ENCODE assay signal across 8 cellular contexts in genomic region chr14:21475767-21476525, GRCh38. TPM values are rescaled to one million over a fixed set of nuclear protein-coding genes. Genes with fewer than 3 reads are reported as not detected.
A peak's percentile ranks its signal among the peaks of the same experiment; 100 is the strongest.
DNase-seq lines count a peak whose midpoint lies in the region; ATAC-seq and TF ChIP-seq lines count a peak whose summit lies in the region.

No MANE protein-coding gene starts in this region.

- H3K27ac ChIP-seq in CD4-positive, alpha-beta memory T cell (ENCODE audit: low read depth, low read length): peak overlapping the region; percentile 81
- H3K27ac ChIP-seq in effector memory CD4-positive, alpha-beta T cell (ENCODE audit: insufficient read depth, low read length, poor library complexity, severe bottlenecking): peak overlapping the region; percentile 88
- H3K27ac ChIP-seq in neural cell (ENCODE audit: low read length): peak overlapping the region; percentile 82

- peak overlapping the region; percentile 96 for H2AFZ ChIP-seq in Loucy (ENCODE audit: low read length)
- H2AFZ ChIP-seq in neural cell (ENCODE audit: low read depth, low read length): peak overlapping the region; percentile 59

- H3K36me3 ChIP-seq in CD4-positive, alpha-beta memory T cell (ENCODE audit: insufficient read depth, low read length): no peaks in the 10 kb centered on the region
- no peaks in the 10 kb centered on the region for H3K36me3 ChIP-seq in Loucy (ENCODE audit: insufficient read depth, low read length)
- H3K36me3 ChIP-seq in effector memory CD4-positive, alpha-beta T cell (ENCODE audit: control insufficient read depth, insufficient read depth, low read length): peaks cover 3% of the 10 kb centered on the region
- no peaks in the 10 kb centered on the region for H3K36me3 ChIP-seq in neural cell (ENCODE audit: insufficient read depth, low read length)

- no peak for TF ChIP-seq RAD21 in neural cell (conservative IDR thresholded peaks at IDR 0.05)

- peaks cover 23 to 38% of the 10 kb centered on the region in 2 donors for H3K36me3 Mint-ChIP-seq in CD4-positive, alpha-beta memory T cell

- H3K4me3 Mint-ChIP-seq in CD4-positive, alpha-beta memory T cell: peak overlapping the region; percentile 98 to 100 (median 100)

- DNase-seq in CD4-positive, alpha-beta memory T cell: no peak
- DNase-seq in effector memory CD4-positive, alpha-beta T cell: no peak
- DNase-seq in dermis blood vessel endothelial cell: no peak
- no peak for DNase-seq in NCI-H1694 (lab: John Stamatoyannopoulos, UW)

- CTCF ChIA-PET in CD4-positive, alpha-beta memory T cell (lab: Charles Lee; ENCODE audit: partially characterized antibody): interaction anchor here (1.7 to 3.5 kb wide), 7 partner anchors 10 to 39 kb away, joined by 6 to 44 read pairs (median 12); partner anchors contain the start of genes CHD8 and METTL3

- ATAC-seq in GM21717 (IDR thresholded peaks at IDR 0.05; ENCODE audit: unreplicated experiment): no peak
- ATAC-seq in GM21360 (IDR thresholded peaks at IDR 0.05; ENCODE audit: unreplicated experiment): no peak

- TF ChIP-seq EP300 in neural cell (conservative IDR thresholded peaks at IDR 0.05; ENCODE audit: poor library complexity, severe bottlenecking): no peak

- peaks cover 26 to 55% (median 41%) of the 10 kb centered on the region in 4 donors for H3K4me1 Mint-ChIP-seq in CD4-positive, alpha-beta memory T cell

- intact Hi-C loops in CD4-positive, alpha-beta memory T cell (cut with micrococcal nuclease): loop anchor here (1.0 to 5.0 kb wide), 2 partner anchors 92 to 244 kb away; partner anchors contain the start of gene SUPT16H

- H4K20me1 ChIP-seq in Loucy (ENCODE audit: insufficient read depth, low read length, poor library complexity, severe bottlenecking): peaks cover 8% of the 10 kb centered on the region
- no peaks in the 10 kb centered on the region for H4K20me1 ChIP-seq in neural cell (ENCODE audit: insufficient read depth)

- H3K9ac ChIP-seq in Loucy (ENCODE audit: low read depth, low read length, poor library complexity, severe bottlenecking) (peak overlapping the region; percentile 81), neural cell (ENCODE audit: low read length) (peak overlapping the region; percentile 72)

- H3K27ac Mint-ChIP-seq in CD4-positive, alpha-beta memory T cell: peak overlapping the region; percentile 95 to 100 (median 100)

- peak overlapping the region; percentile 69 to 82 for H3K4me3 ChIP-seq in CD4-positive, alpha-beta memory T cell (ENCODE audit: low read length in 2 of 2)
- H3K4me3 ChIP-seq in Loucy (ENCODE audit: low read length, poor library complexity, severe bottlenecking): peak overlapping the region; percentile 91
- peak overlapping the region; percentile 72 for H3K4me3 ChIP-seq in effector memory CD4-positive, alpha-beta T cell (ENCODE audit: insufficient read depth, low read depth, low read length, poor library complexity, severe bottlenecking)
- peak overlapping the region; percentile 97 for H3K4me3 ChIP-seq in neural cell (ENCODE audit: low read length)

- H3F3A ChIP-seq in Loucy (ENCODE audit: low read depth): no peaks in the 10 kb centered on the region
- peaks cover 7% of the 10 kb centered on the region for H3F3A ChIP-seq in neural cell (ENCODE audit: insufficient read depth, low read length, poor library complexity, severe bottlenecking)

- TF ChIP-seq CTCF in Loucy (conservative IDR thresholded peaks at IDR 0.05; ENCODE audit: low read length): no peak
- no peak for TF ChIP-seq CTCF in neural cell (IDR thresholded peaks at IDR 0.05; ENCODE audit: poor library complexity, severe bottlenecking)

- H3K9me2 ChIP-seq in Loucy (replicated peaks; ENCODE audit: low read depth, low read length) (no peaks in the 10 kb centered on the region), neural cell (ENCODE audit: insufficient read depth, low read length) (no peaks in the 10 kb centered on the region)

- no peaks in the 10 kb centered on the region for H3K27me3 Mint-ChIP-seq in CD4-positive, alpha-beta memory T cell

- peak overlapping the region; percentile 87 for H3K4me2 ChIP-seq in Loucy (ENCODE audit: low read depth, low read length, poor library complexity, severe bottlenecking)
- peak overlapping the region; percentile 91 for H3K4me2 ChIP-seq in neural cell (ENCODE audit: low read length)

- POLR2A ChIA-PET in CD4-positive, alpha-beta memory T cell (lab: Charles Lee; ENCODE audit: partially characterized antibody): interaction anchor here (0.6 to 4.6 kb wide), 11 partner anchors 9 to 93 kb away, joined by 3 to 65 read pairs (median 9); partner anchors contain the start of genes CHD8, METTL3 and SUPT16H

- H3K79me2 ChIP-seq in Loucy (ENCODE audit: insufficient read depth, low read length): peaks cover 57% of the 10 kb centered on the region
- peaks cover 42% of the 10 kb centered on the region for H3K79me2 ChIP-seq in neural cell (replicated peaks; ENCODE audit: insufficient read depth, low read length)

- H3K9me3 Mint-ChIP-seq in CD4-positive, alpha-beta memory T cell: peaks cover 0 to 4% (median 0%) of the 10 kb centered on the region in 8 donors

- H3K4me1 ChIP-seq in CD4-positive, alpha-beta memory T cell (ENCODE audit: insufficient read depth, low read length): peaks cover 27% of the 10 kb centered on the region
- H3K4me1 ChIP-seq in Loucy (ENCODE audit: insufficient read depth, low read length, poor library complexity, severe bottlenecking): peaks cover 21% of the 10 kb centered on the region
- peaks cover 9% of the 10 kb centered on the region for H3K4me1 ChIP-seq in effector memory CD4-positive, alpha-beta T cell (ENCODE audit: control insufficient read depth, insufficient read depth, low read length, poor library complexity, severe bottlenecking)

- no peaks in the 10 kb centered on the region for H3K9me3 ChIP-seq in CD4-positive, alpha-beta memory T cell (ENCODE audit: control insufficient read depth in 1 of 2, low read length in 2 of 2)
- no peaks in the 10 kb centered on the region for H3K9me3 ChIP-seq in Loucy (ENCODE audit: insufficient read depth, low read depth, low read length)
- no peaks in the 10 kb centered on the region for H3K9me3 ChIP-seq in effector memory CD4-positive, alpha-beta T cell (ENCODE audit: control insufficient read depth, low read length)
- no peaks in the 10 kb centered on the region for H3K9me3 ChIP-seq in neural cell (ENCODE audit: low read length)

- no peaks in the 10 kb centered on the region for H3K27me3 ChIP-seq in CD4-positive, alpha-beta memory T cell (ENCODE audit: insufficient read depth, low read length)
- H3K27me3 ChIP-seq in Loucy (ENCODE audit: insufficient read depth, low read length, poor library complexity, severe bottlenecking): no peaks in the 10 kb centered on the region
- H3K27me3 ChIP-seq in effector memory CD4-positive, alpha-beta T cell (replicated peaks; ENCODE audit: control insufficient read depth, insufficient read depth, low read length, poor library complexity, severe bottlenecking): no peaks in the 10 kb centered on the region
- no peaks in the 10 kb centered on the region for H3K27me3 ChIP-seq in neural cell (ENCODE audit: insufficient read depth, low read depth, low read length)

TF ChIP-seq in neural cell, 6 proteins besides CTCF, POLR2A, EP300 and RAD21 (continues in another document):
- TF ChIP-seq MXI1 (conservative IDR thresholded peaks at IDR 0.05; ENCODE audit: poor library complexity, severe bottlenecking) (no peak), EZH2 (IDR thresholded peaks at IDR 0.05; ENCODE audit: borderline replicate concordance, insufficient read depth, low read length, poor library complexity, severe bottlenecking) (no peak), TAF1 (IDR thresholded peaks at IDR 0.05; ENCODE audit: low read depth) (no peak)

RNA-seq across cellular contexts. Expression of gene RAB2B, which starts 0.8 kb away (rescaled TPM):
- total RNA-seq in CD4-positive, alpha-beta memory T cell: 10 to 100 TPM; 29.3 to 30.4 TPM
- 10 to 100 TPM in 1 of 2 donors, 1 to 10 TPM in 1; 8.3 to 14.9 TPM for polyA plus RNA-seq in CD4-positive, alpha-beta memory T cell
- 47.6 and 47.9 TPM in 2 replicates for polyA plus RNA-seq in neural cell
- polyA minus RNA-seq in neural cell: 80.5 and 85.5 TPM in 2 replicates
- 34.5 and 40.5 TPM in 2 replicates for total RNA-seq in dermis blood vessel endothelial cell

RNA-seq across cellular contexts. Expression of gene TOX4, which starts 1.0 kb away (rescaled TPM):
- total RNA-seq in CD4-positive, alpha-beta memory T cell: 10 to 100 TPM; 83.6 to 86.0 TPM
- polyA plus RNA-seq in CD4-positive, alpha-beta memory T cell: 10 to 100 TPM; 81.8 to 86.2 TPM
- 56.8 and 57.4 TPM in 2 replicates for polyA plus RNA-seq in neural cell
- polyA minus RNA-seq in neural cell: 65.7 and 74.9 TPM in 2 replicates
- 26.7 and 66.9 TPM in 2 replicates for total RNA-seq in dermis blood vessel endothelial cell

RNA-seq across cellular contexts. Expression of gene CHD8, which starts 20.0 kb away (rescaled TPM):
- total RNA-seq in CD4-positive, alpha-beta memory T cell: 100 to 1,000 TPM; 131 to 132 TPM
- polyA plus RNA-seq in CD4-positive, alpha-beta memory T cell: 10 to 100 TPM in 1 of 2 donors, 1 to 10 TPM in 1; 10.0 to 38.4 TPM
- polyA plus RNA-seq in neural cell: 44.1 and 52.3 TPM in 2 replicates
- polyA minus RNA-seq in neural cell: 140 and 165 TPM in 2 replicates
- 51.9 and 84.9 TPM in 2 replicates for total RNA-seq in dermis blood vessel endothelial cell

RNA-seq across cellular contexts. Expression of gene METTL3, which starts 35.2 kb away (rescaled TPM):
- 10 to 100 TPM; 93.4 to 98.9 TPM for total RNA-seq in CD4-positive, alpha-beta memory T cell
- 10 to 100 TPM; 20.1 to 27.7 TPM for polyA plus RNA-seq in CD4-positive, alpha-beta memory T cell
- 234 and 262 TPM in 2 replicates for polyA plus RNA-seq in neural cell
- 91.6 and 100 TPM in 2 replicates for polyA minus RNA-seq in neural cell
- 63.9 and 112 TPM in 2 replicates for total RNA-seq in dermis blood vessel endothelial cell

RNA-seq across cellular contexts. Expression of gene SALL2, which starts 50.2 kb away (rescaled TPM):
- total RNA-seq in CD4-positive, alpha-beta memory T cell: 1 to 10 TPM; 6.5 to 6.6 TPM
- polyA plus RNA-seq in CD4-positive, alpha-beta memory T cell: 1 to 10 TPM in 1 of 2 donors, under 1 TPM in 1; 0.42 to 2.7 TPM
- 18.6 and 23.6 TPM in 2 replicates for polyA plus RNA-seq in neural cell
- 31.2 and 35.0 TPM in 2 replicates for polyA minus RNA-seq in neural cell
- 0.85 and 2.3 TPM in 2 replicates for total RNA-seq in dermis blood vessel endothelial cell
